In genomic region chr12:102406033-102406584, GRCh38 we compare ENCODE assay signal across 9 cellular contexts.
DNase-seq lines count a peak whose midpoint lies in the region; ATAC-seq and TF ChIP-seq lines count a peak whose summit lies in the region.
"Had no signal": no experiment of that assay in that cellular context is flagged by ENCODE, and none has a peak within 500 bp of the region (broad histone marks: within the 10 kb centered on the region; RNA-seq: fewer than 3 reads in every experiment).

No MANE protein-coding gene starts in this region.

- H3K27me3 ChIP-seq in fibroblast of lung (ENCODE audit: control insufficient read depth, insufficient read depth, low read length): no peaks in the 10 kb centered on the region
- H3K27me3 ChIP-seq in testis: no peaks in the 10 kb centered on the region

- no peak for TF ChIP-seq CTCF in fibroblast of lung (conservative IDR thresholded peaks at IDR 0.05 in 1 of 2, IDR thresholded peaks at IDR 0.05 in 1 of 2; ENCODE audit: low read depth in 1 of 2, low read length in 2 of 2)
- TF ChIP-seq CTCF in testis (IDR thresholded peaks at IDR 0.05): no peak

- H3K27ac ChIP-seq in fibroblast of lung (ENCODE audit: insufficient read depth, low read length) (no peak overlapping the region), testis (no peak overlapping the region)
- H3K27ac ChIP-seq: A549 had no signal

- H4K20me1 ChIP-seq in fibroblast of lung (ENCODE audit: control insufficient read depth, extremely low read depth, insufficient read depth, low read length): no peaks in the 10 kb centered on the region

- intact Hi-C loops in testis (cut with DNase I; ENCODE audit: low total_unique reads): no loop called here

- ATAC-seq in HG03520 (IDR thresholded peaks at IDR 0.05; ENCODE audit: unreplicated experiment): no peak
- ATAC-seq: A549 had no signal

- H3K4me3 ChIP-seq in fibroblast of lung (replicated peaks in 1 of 4; ENCODE audit: control extremely low read depth in 1 of 4, insufficient read depth in 1 of 4, low read depth in 3 of 4, low read length in 4 of 4): no peak overlapping the region
- no peak overlapping the region for H3K4me3 ChIP-seq in testis
- H3K4me3 ChIP-seq: A549 had no signal

- H3K4me1 ChIP-seq in fibroblast of lung (ENCODE audit: control insufficient read depth, extremely low read depth, insufficient read depth, low read length) (no peaks in the 10 kb centered on the region), testis (no peaks in the 10 kb centered on the region)

- H3K36me3 ChIP-seq in fibroblast of lung (ENCODE audit: control insufficient read depth, insufficient read depth, low read length) (no peaks in the 10 kb centered on the region), testis (ENCODE audit: low read depth, missing control alignments) (no peaks in the 10 kb centered on the region)

- TF ChIP-seq POLR2A in testis (IDR thresholded peaks at IDR 0.05): no peak

- DNase-seq in NCI-H2196 (lab: John Stamatoyannopoulos, UW; ENCODE audit: unreplicated experiment): peak; percentile 9
- DNase-seq in NCI-H2196 treated with DMSO at 0.1 percent for 48 hours (lab: John Stamatoyannopoulos, UW; ENCODE audit: unreplicated experiment): no peak
- DNase-seq in NCI-H2171 treated with DMSO at 0.1 percent for 48 hours (lab: John Stamatoyannopoulos, UW): peak; percentile 99
- peak; percentile 23 to 42 for DNase-seq in fibroblast of lung (ENCODE audit: low read depth in 2 of 2)
- DNase-seq in testis: peak; percentile 63
- no peak for DNase-seq in foreskin melanocyte
- DNase-seq in CD1c-positive myeloid dendritic cell (ENCODE audit: extremely low spot score): no peak

- 51 to 55% methylated on average over 7 of the region's 7 CpGs for WGBS in testis, 2 donors

- H3K9me3 ChIP-seq in fibroblast of lung (ENCODE audit: control insufficient read depth, insufficient read depth, low read depth, low read length) (no peaks in the 10 kb centered on the region), testis (no peaks in the 10 kb centered on the region)
- H3K9me3 ChIP-seq: A549 had no signal

- no peak overlapping the region for H3K9ac ChIP-seq in fibroblast of lung (ENCODE audit: insufficient read depth, low read length)

- H3K79me2 ChIP-seq in fibroblast of lung (ENCODE audit: control insufficient read depth, insufficient read depth, low read length): no peaks in the 10 kb centered on the region

- no peak overlapping the region for H3K4me2 ChIP-seq in fibroblast of lung (ENCODE audit: extremely low read depth, insufficient read depth, low read length)
- H3K4me2 ChIP-seq: A549 had no signal

- H2AFZ ChIP-seq in fibroblast of lung (ENCODE audit: low read length): no peak overlapping the region

Comparison
In these comparisons a context has a peak if more than half of its experiments do, and no peak if none do; other contexts are left out.
1. DNase-seq: peak in NCI-H2196 (single experiment), NCI-H2171 treated with DMSO at 0.1 percent for 48 hours (single experiment), fibroblast of lung (2 of 2) and testis (single experiment); none in NCI-H2196 treated with DMSO at 0.1 percent for 48 hours (single experiment), foreskin melanocyte (single experiment) and CD1c-positive myeloid dendritic cell (single experiment).